Comparison of ENCODE assay signal across 32 cellular contexts in the genomic region with DNA sequence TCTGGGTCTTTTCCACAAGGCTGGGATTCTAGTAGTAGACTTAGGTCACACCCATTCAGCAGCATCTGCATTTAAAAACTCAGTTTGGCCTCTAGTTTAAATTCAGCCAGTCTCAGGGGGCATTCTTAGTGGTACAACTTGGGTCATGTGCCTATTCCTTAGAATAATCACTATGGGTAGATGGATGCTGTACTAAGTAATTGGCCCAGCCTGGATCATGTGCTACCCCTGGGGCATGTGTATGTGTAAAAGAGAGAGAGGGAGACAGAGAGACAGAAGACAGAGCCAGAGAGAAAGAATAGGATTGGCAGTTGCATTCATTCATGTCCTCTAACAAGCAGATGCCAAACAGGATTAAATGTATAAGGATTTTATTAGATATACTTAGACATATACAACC. TPM values are rescaled to one million over a fixed set of nuclear protein-coding genes. Genes with fewer than 3 reads are reported as not detected.
"Had no signal": no experiment of that assay in that cellular context is flagged by ENCODE, and none has a peak within 500 bp of the region (broad histone marks: within the 10 kb centered on the region; RNA-seq: fewer than 3 reads in every experiment).

No MANE protein-coding gene starts in this region.

- H3K4me3 ChIP-seq: ascending aorta, breast epithelium, cardiac muscle cell, colonic mucosa, gastrocnemius medialis, heart left ventricle, hepatocyte had no signal

- H3K36me3 ChIP-seq: ascending aorta, breast epithelium, cardiac muscle cell, colonic mucosa, gastrocnemius medialis, heart left ventricle had no signal

- H3K27me3 ChIP-seq: ascending aorta, breast epithelium, cardiac muscle cell, colonic mucosa, gastrocnemius medialis, hepatocyte had no signal

- H3K4me3 Mint-ChIP-seq: activated CD4-positive, alpha-beta memory T cell treated with anti-CD3 and anti-CD28 coated beads for 36 hours; activated CD4-positive, alpha-beta T cell treated with anti-CD3 and anti-CD28 coated beads for 36 hours; activated CD4-positive, alpha-beta T cell treated with anti-CD3 and anti-CD28 coated beads, Interleukin-2, amount 10 ng/mL, durations not matched to agents 24 days and 14 days; activated CD8-positive, alpha-beta memory T cell treated with anti-CD3 and anti-CD28 coated beads, Interleukin-2, amount 10 ng/mL, durations not matched to agents 7 days and 5 days; activated CD8-positive, alpha-beta T cell treated with anti-CD3 and anti-CD28 coated beads, Interleukin-2, amount 10 ng/mL, durations not matched to agents 7 days and 5 days; activated naive CD4-positive, alpha-beta T cell treated with anti-CD3 and anti-CD28 coated beads, Interleukin-2, amount 10 ng/mL, durations not matched to agents 7 days and 5 days; activated naive CD8-positive, alpha-beta T cell treated with anti-CD3 and anti-CD28 coated beads, Interleukin-2, amount 10 ng/mL, durations not matched to agents 7 days and 5 days; activated T-cell treated with anti-CD3 and anti-CD28 coated beads, Interleukin-2, amount 50 U/mL, for 72 hours; brain had no signal

- H3K79me2 ChIP-seq: hepatocyte had no signal

- H3K36me3 Mint-ChIP-seq: activated CD4-positive, alpha-beta memory T cell treated with anti-CD3 and anti-CD28 coated beads for 36 hours; activated CD8-positive, alpha-beta memory T cell treated with anti-CD3 and anti-CD28 coated beads, Interleukin-2, amount 10 ng/mL, durations not matched to agents 7 days and 5 days; activated naive CD4-positive, alpha-beta T cell treated with anti-CD3 and anti-CD28 coated beads, Interleukin-2, amount 10 ng/mL, durations not matched to agents 7 days and 5 days; activated naive CD8-positive, alpha-beta T cell treated with anti-CD3 and anti-CD28 coated beads, Interleukin-2, amount 10 ng/mL, durations not matched to agents 7 days and 5 days had no signal

- DNase-seq: activated CD4-positive, alpha-beta memory T cell treated with anti-CD3 and anti-CD28 coated beads for 36 hours; activated CD4-positive, alpha-beta T cell treated with anti-CD3 and anti-CD28 coated beads for 36 hours; activated CD4-positive, alpha-beta T cell treated with anti-CD3 and anti-CD28 coated beads, Interleukin-2, amount 10 ng/mL, durations not matched to agents 24 days and 14 days; activated CD4-positive, CD25-positive, alpha-beta regulatory T cell; activated CD4-positive, CD25-positive, alpha-beta regulatory T cell treated with anti-CD3 and anti-CD28 coated beads, Interleukin-2, amount 50 U/mL, for 72 hours; activated CD8-positive, alpha-beta memory T cell treated with anti-CD3 and anti-CD28 coated beads, Interleukin-2, amount 10 ng/mL, durations not matched to agents 7 days and 5 days; activated CD8-positive, alpha-beta memory T cell treated with anti-CD3 and anti-CD28 coated beads, Interleukin-2, amount 50 U/mL, for 4 hours; activated CD8-positive, alpha-beta T cell treated with anti-CD3 and anti-CD28 coated beads, Interleukin-2, amount 10 ng/mL, durations not matched to agents 7 days and 5 days; activated gamma-delta T cell; activated naive CD4-positive, alpha-beta T cell; activated naive CD4-positive, alpha-beta T cell treated with anti-CD3 and anti-CD28 coated beads, Interleukin-2, amount 10 ng/mL, durations not matched to agents 7 days and 5 days; activated naive CD8-positive, alpha-beta T cell treated with anti-CD3 and anti-CD28 coated beads, Interleukin-2, amount 10 ng/mL, durations not matched to agents 7 days and 5 days; activated T-cell treated with anti-CD3 and anti-CD28 coated beads, Interleukin-2, amount 50 U/mL, for 1 hour; activated T-cell treated with anti-CD3 and anti-CD28 coated beads, Interleukin-2, amount 50 U/mL, for 72 hours; central memory CD4-positive, alpha-beta T cell; cerebellar nuclear complex; colonic mucosa; effector CD8-positive, alpha-beta T cell; foreskin fibroblast; gastrocnemius medialis; glutamatergic neuron; heart left ventricle; T-helper 2 cell had no signal

- H3K27ac ChIP-seq: ascending aorta, breast epithelium, cardiac muscle cell, colonic mucosa, gastrocnemius medialis, heart left ventricle, hepatocyte had no signal

- H2AFZ ChIP-seq: hepatocyte had no signal

- H3K27me3 Mint-ChIP-seq: activated CD8-positive, alpha-beta memory T cell treated with anti-CD3 and anti-CD28 coated beads, Interleukin-2, amount 10 ng/mL, durations not matched to agents 7 days and 5 days; activated naive CD4-positive, alpha-beta T cell treated with anti-CD3 and anti-CD28 coated beads, Interleukin-2, amount 10 ng/mL, durations not matched to agents 7 days and 5 days; activated naive CD8-positive, alpha-beta T cell treated with anti-CD3 and anti-CD28 coated beads, Interleukin-2, amount 10 ng/mL, durations not matched to agents 7 days and 5 days had no signal

- ATAC-seq: activated CD4-positive, alpha-beta T cell treated with anti-CD3 and anti-CD28 coated beads for 36 hours; activated CD8-positive, alpha-beta memory T cell treated with anti-CD3 and anti-CD28 coated beads, Interleukin-2, amount 10 ng/mL, durations not matched to agents 7 days and 5 days; activated CD8-positive, alpha-beta T cell treated with anti-CD3 and anti-CD28 coated beads, Interleukin-2, amount 10 ng/mL, durations not matched to agents 7 days and 5 days; activated naive CD4-positive, alpha-beta T cell treated with anti-CD3 and anti-CD28 coated beads, Interleukin-2, amount 50 U/mL, for 72 hours; activated T-cell treated with anti-CD3 and anti-CD28 coated beads, Interleukin-2, amount 50 U/mL, for 72 hours; esophagus mucosa; gastrocnemius medialis; heart left ventricle had no signal

- H3K9me3 ChIP-seq: ascending aorta, breast epithelium, colonic mucosa, gastrocnemius medialis had no signal

- H3K4me2 ChIP-seq: hepatocyte had no signal

- H3K4me1 ChIP-seq: ascending aorta, breast epithelium, colonic mucosa, gastrocnemius medialis, heart left ventricle had no signal

- H3K4me1 Mint-ChIP-seq: activated CD4-positive, alpha-beta T cell treated with anti-CD3 and anti-CD28 coated beads for 36 hours; activated CD4-positive, alpha-beta T cell treated with anti-CD3 and anti-CD28 coated beads, Interleukin-2, amount 10 ng/mL, durations not matched to agents 24 days and 14 days; activated CD8-positive, alpha-beta memory T cell treated with anti-CD3 and anti-CD28 coated beads, Interleukin-2, amount 10 ng/mL, durations not matched to agents 7 days and 5 days; activated naive CD4-positive, alpha-beta T cell treated with anti-CD3 and anti-CD28 coated beads, Interleukin-2, amount 10 ng/mL, durations not matched to agents 7 days and 5 days; activated naive CD8-positive, alpha-beta T cell treated with anti-CD3 and anti-CD28 coated beads, Interleukin-2, amount 10 ng/mL, durations not matched to agents 7 days and 5 days had no signal

- FAIRE-seq: endometrium had no signal

RNA-seq across cellular contexts. Expression of a gene that starts 13.6 kb away (rescaled TPM):
- total RNA-seq: activated CD4-positive, alpha-beta memory T cell treated with anti-CD3 and anti-CD28 coated beads for 36 hours; activated CD4-positive, alpha-beta T cell treated with anti-CD3 and anti-CD28 coated beads for 36 hours; activated CD4-positive, alpha-beta T cell treated with anti-CD3 and anti-CD28 coated beads, Interleukin-2, amount 10 ng/mL, durations not matched to agents 24 days and 14 days; activated CD8-positive, alpha-beta memory T cell treated with anti-CD3 and anti-CD28 coated beads for 36 hours; activated CD8-positive, alpha-beta memory T cell treated with anti-CD3 and anti-CD28 coated beads, Interleukin-2, amount 10 ng/mL, durations not matched to agents 7 days and 5 days; activated CD8-positive, alpha-beta T cell treated with anti-CD3 and anti-CD28 coated beads, Interleukin-2, amount 10 ng/mL, durations not matched to agents 7 days and 5 days; activated naive CD4-positive, alpha-beta T cell treated with anti-CD3 and anti-CD28 coated beads, Interleukin-2, amount 50 U/mL, for 72 hours; activated naive CD8-positive, alpha-beta T cell treated with anti-CD3 and anti-CD28 coated beads, Interleukin-2, amount 10 ng/mL, durations not matched to agents 7 days and 5 days; activated T-cell treated with anti-CD3 and anti-CD28 coated beads, Interleukin-2, amount 50 U/mL, for 72 hours; ascending aorta; esophagus mucosa; heart left ventricle had no signal
- polyA plus RNA-seq: heart left ventricle had no signal
